In the genomic region with DNA sequence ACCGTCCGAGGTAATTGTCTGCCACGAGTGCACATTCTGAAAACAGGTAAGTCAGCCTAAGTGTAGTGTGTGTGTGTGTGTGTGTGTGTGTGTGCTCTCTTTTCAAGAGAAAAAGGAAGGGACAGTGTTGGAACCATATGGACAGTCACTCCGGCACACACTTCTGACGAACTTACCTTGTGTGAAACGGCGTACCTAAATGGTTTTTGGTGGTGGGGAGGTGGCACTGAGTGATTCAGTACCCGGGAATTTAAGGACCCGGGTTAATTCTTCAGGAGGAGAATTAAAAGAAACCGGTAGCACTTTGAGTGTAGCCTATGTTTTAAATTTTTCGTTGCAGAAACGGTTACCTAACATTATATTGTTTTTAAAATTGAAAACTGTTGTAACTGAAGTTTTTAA, we compare ENCODE assay signal across 8 cellular contexts. TPM values are rescaled to one million over a fixed set of nuclear protein-coding genes. Genes with fewer than 3 reads are reported as not detected.
A peak's percentile ranks its signal among the peaks of the same experiment; 100 is the strongest.
DNase-seq lines count a peak whose midpoint lies in the region; ATAC-seq and TF ChIP-seq lines count a peak whose summit lies in the region.

No MANE protein-coding gene starts in this region.

- peaks cover 13% of the 10 kb centered on the region for H3K4me1 ChIP-seq in Panc1 (ENCODE audit: control insufficient read depth, insufficient read depth, low read length)
- H3K4me1 ChIP-seq in esophagus squamous epithelium, result peaks cover 0 to 58% (median 12%) of the 10 kb centered on the region in 3 donors
- no peaks in the 10 kb centered on the region for H3K4me1 ChIP-seq in parathyroid adenoma

- H3K4me2 ChIP-seq in parathyroid adenoma (ENCODE audit: low read length), result peak overlapping the region; percentile 86

- H3K79me2 ChIP-seq in parathyroid adenoma, result peaks cover 3% of the 10 kb centered on the region

- in situ Hi-C loops in Panc1 (cut with HindIII; ENCODE audit: low pct_unique_long_range_greater_than_20kb, low sequenced_read_pairs), result no loop called here

- TF ChIP-seq CTCF in Panc1 (IDR thresholded peaks at IDR 0.05) (no peak), esophagus squamous epithelium (IDR thresholded peaks at IDR 0.05) (no peak), parathyroid adenoma (IDR thresholded peaks at IDR 0.05) (no peak)

- H3K9me3 ChIP-seq in Panc1 (ENCODE audit: control insufficient read depth, insufficient read depth, low read depth, low read length) (no peaks in the 10 kb centered on the region), esophagus squamous epithelium (no peaks in the 10 kb centered on the region), parathyroid adenoma (ENCODE audit: control insufficient read depth, low read length) (no peaks in the 10 kb centered on the region)

- no TSS peak for BruUV-seq in Panc1 (replicated peaks; lab: Mats Ljungman, UMichigan)

- peak overlapping the region; percentile 90 for H2AFZ ChIP-seq in parathyroid adenoma

- intact Hi-C loops in Panc1 (cut with micrococcal nuclease; ENCODE audit: unreplicated experiment), result no loop called here
- intact Hi-C loops in esophagus squamous epithelium (cut with DNase I), result no loop called here

- 0 to 1% methylated on average over 9 to 12 of the region's 12 CpGs for WGBS in esophagus squamous epithelium, 2 donors

- DNase-seq in Panc1 (ENCODE audit: low read depth, low spot score) (no peak), esophagus squamous epithelium (lab: John Stamatoyannopoulos, UW) (no peak), 8988T (no peak), HCEC 1CT (no peak), ureter (ENCODE audit: low spot score) (no peak)
- DNase-seq in effector CD8-positive, alpha-beta T cell (lab: John Stamatoyannopoulos, UW), result no peak

- H3K4me3 ChIP-seq in Panc1 (ENCODE audit: low read depth in 2 of 2, low read length in 2 of 2), result peak overlapping the region; percentile 93 to 98
- H3K4me3 ChIP-seq in esophagus squamous epithelium, result peak overlapping the region; percentile 78 to 99 (median 94)
- peak overlapping the region; percentile 96 for H3K4me3 ChIP-seq in parathyroid adenoma (ENCODE audit: low read depth, low read length)

- H3K27me3 ChIP-seq in Panc1 (ENCODE audit: control insufficient read depth, insufficient read depth, low read length) (no peaks in the 10 kb centered on the region), esophagus squamous epithelium (no peaks in the 10 kb centered on the region), parathyroid adenoma (ENCODE audit: control insufficient read depth, insufficient read depth, low read length) (no peaks in the 10 kb centered on the region)

- H3K36me3 ChIP-seq in Panc1 (ENCODE audit: control insufficient read depth, insufficient read depth, low read length) (peaks cover 41% of the 10 kb centered on the region), esophagus squamous epithelium (peaks cover 0 to 29% (median 8%) of the 10 kb centered on the region in 3 donors), parathyroid adenoma (ENCODE audit: control insufficient read depth, insufficient read depth, low read length) (no peaks in the 10 kb centered on the region)

- peak; percentile 17 for ATAC-seq in GM18868 (IDR thresholded peaks at IDR 0.05; ENCODE audit: unreplicated experiment)
- ATAC-seq in Panc1, result peak; percentile 36

- H3K9ac ChIP-seq in parathyroid adenoma, result no peak overlapping the region

- CTCF ChIA-PET in Panc1 (lab: Charles Lee), result no interaction called here

- POLR2A ChIA-PET in Panc1 (lab: Charles Lee), result no interaction called here

- H3K27ac ChIP-seq in Panc1 (ENCODE audit: low read length), result peak overlapping the region; percentile 98
- H3K27ac ChIP-seq in esophagus squamous epithelium, result peak overlapping the region; percentile 97 to 99 (median 98)
- H3K27ac ChIP-seq in parathyroid adenoma, result peak overlapping the region; percentile 99

- TF ChIP-seq POLR2A in esophagus squamous epithelium (IDR thresholded peaks at IDR 0.05), result no peak

RNA-seq across cellular contexts. Expression of gene ODR4, which starts 0.3 kb away (rescaled TPM):
- 16.6 TPM for total RNA-seq in Panc1 (2021; ENCODE audit: unreplicated experiment)
- polyA plus RNA-seq in Panc1 (2012; ENCODE audit: insufficient read length), result 7.9 TPM
- 10 to 100 TPM in 3 of 4 donors, 1 to 10 TPM in 1; 9.6 to 16.8 (median 12.2) TPM for total RNA-seq in esophagus squamous epithelium
- total RNA-seq in ureter, result 28.2 TPM

RNA-seq across cellular contexts. Expression of gene TPR, which starts 0.9 kb away (rescaled TPM):
- total RNA-seq in Panc1 (2021; ENCODE audit: unreplicated experiment), result 115 TPM
- 56.8 TPM for polyA plus RNA-seq in Panc1 (2012; ENCODE audit: insufficient read length)
- total RNA-seq in esophagus squamous epithelium, result 10 to 100 TPM; 47.3 to 81.3 (median 49.6) TPM
- 121 TPM for total RNA-seq in ureter
